In the genomic region with DNA sequence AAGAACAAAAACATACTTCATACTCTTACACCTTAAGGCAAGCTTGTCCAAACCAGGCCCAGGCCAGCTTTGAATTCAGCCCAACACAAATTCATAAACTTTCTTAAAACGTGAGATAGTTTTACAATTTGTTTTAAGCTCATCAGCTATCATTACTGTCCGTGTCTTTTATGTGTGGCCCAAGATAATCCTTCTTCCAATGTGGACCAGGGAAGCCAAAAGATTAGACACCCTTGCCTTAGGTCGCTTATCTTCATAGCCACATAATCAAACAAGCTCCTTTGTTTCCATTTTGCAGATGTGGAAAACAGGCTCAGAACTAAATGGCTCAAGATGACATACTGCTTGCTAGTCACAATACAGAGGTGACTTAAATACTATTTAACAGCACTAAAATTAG, we compare ENCODE assay signal across 12 cellular contexts. TPM values are rescaled to one million over a fixed set of nuclear protein-coding genes. Genes with fewer than 3 reads are reported as not detected.
"Had no signal": no experiment of that assay in that cellular context is flagged by ENCODE, and none has a peak within 500 bp of the region (broad histone marks: within the 10 kb centered on the region; RNA-seq: fewer than 3 reads in every experiment).

No MANE protein-coding gene starts in this region.

- H3K27ac ChIP-seq: lower lobe of right lung, right atrium auricular region, transverse colon had no signal

- H3K36me3 Mint-ChIP-seq: activated naive CD8-positive, alpha-beta T cell had no signal

- H3K27ac Mint-ChIP-seq: activated CD4-positive, alpha-beta T cell treated with anti-CD3 and anti-CD28 coated beads for 36 hours; activated naive CD8-positive, alpha-beta T cell had no signal

- H3K9me3 Mint-ChIP-seq: nephron had no signal

- ATAC-seq: activated CD4-positive, alpha-beta T cell treated with anti-CD3 and anti-CD28 coated beads for 36 hours; lower lobe of right lung; stimulated activated naive CD8-positive, alpha-beta T cell treated with anti-CD3 and anti-CD28 coated beads, Interleukin-15, Interleukin-2, amounts not matched to agents 100 U/mL and 50 U/mL, for 24 hours had no signal

- H3K36me3 ChIP-seq: lower lobe of right lung, right atrium auricular region, transverse colon had no signal

- H3K4me3 Mint-ChIP-seq: activated CD4-positive, alpha-beta T cell treated with anti-CD3 and anti-CD28 coated beads for 36 hours; activated naive CD8-positive, alpha-beta T cell; nephron had no signal

- H3K4me3 ChIP-seq: lower lobe of right lung, right atrium auricular region, transverse colon had no signal

- H3K9me3 ChIP-seq: lower lobe of right lung, right atrium auricular region, transverse colon had no signal

- DNase-seq: activated CD4-positive, alpha-beta T cell treated with anti-CD3 and anti-CD28 coated beads for 36 hours; activated CD4-positive, alpha-beta T cell treated with anti-CD3 and anti-CD28 coated beads, Interleukin-2, amount 50 U/mL, for 48 hours; activated T-cell treated with anti-CD3 and anti-CD28 coated beads for 4 hours; effector CD8-positive, alpha-beta T cell; islet precursor cell; lower lobe of right lung; stimulated activated naive CD8-positive, alpha-beta T cell treated with anti-CD3 and anti-CD28 coated beads, Interleukin-15, Interleukin-2, amounts not matched to agents 100 U/mL and 50 U/mL, for 24 hours; substantia nigra; transverse colon had no signal

RNA-seq across cellular contexts. Expression of a gene that starts 6.0 kb away (rescaled TPM):
- total RNA-seq: right atrium auricular region had no signal
